In genomic region chr17:3687949-3688614, GRCh38 we compare ENCODE assay signal across 17 cellular contexts. TPM values are rescaled to one million over a fixed set of nuclear protein-coding genes. Genes with fewer than 3 reads are reported as not detected.
DNase-seq lines count a peak whose midpoint lies in the region; ATAC-seq and TF ChIP-seq lines count a peak whose summit lies in the region.
"Had no signal": no experiment of that assay in that cellular context is flagged by ENCODE, and none has a peak within 500 bp of the region (broad histone marks: within the 10 kb centered on the region; RNA-seq: fewer than 3 reads in every experiment).

No MANE protein-coding gene starts in this region.

- H3K4me1 Mint-ChIP-seq in stimulated activated naive B cell treated with anti-CD40 and anti-IgM and Interleukin-4, amounts not matched to agents 10 μg/mL and 1 μg/mL and 100 μg/mL, for 72 hours, result peaks cover 43 to 75% of the 10 kb centered on the region in 2 donors

- peak; percentile 11 for DNase-seq in Right ventricle myocardium inferior (ENCODE audit: missing footprints)
- DNase-seq in left cardiac atrium, result no peak
- DNase-seq in NT2/D1 (ENCODE audit: low read depth, low spot score), result no peak
- no peak for DNase-seq in foreskin keratinocyte
- peak; percentile 58 for DNase-seq in stimulated activated naive B cell treated with anti-CD40 and anti-IgM and Interleukin-4, amounts not matched to agents 10 μg/mL and 1 μg/mL and 100 μg/mL, for 72 hours
- DNase-seq in DMS114 treated with DMSO at 0.1 percent for 48 hours (lab: John Stamatoyannopoulos, UW; ENCODE audit: unreplicated experiment), result no peak
- no peak for DNase-seq in GM10248 (ENCODE audit: extremely low spot score)
- DNase-seq in NCI-H1694 treated with DMSO at 0.1 percent for 48 hours (lab: John Stamatoyannopoulos, UW), result no peak
- DNase-seq: amygdala; foreskin melanocyte; GDM1; lower lobe of right lung; naive thymus-derived CD4-positive, alpha-beta T cell; NCI-H187 treated with DMSO at 0.1 percent for 48 hours; NCI-H69; Peyer's patch had no signal

- H3K4me3 Mint-ChIP-seq in stimulated activated naive B cell treated with anti-CD40 and anti-IgM and Interleukin-4, amounts not matched to agents 10 μg/mL and 1 μg/mL and 100 μg/mL, for 72 hours, result peak overlapping the region; percentile 70
- H3K4me3 Mint-ChIP-seq: naive thymus-derived CD4-positive, alpha-beta T cell had no signal

- intact Hi-C loops in Right ventricle myocardium inferior (cut with DNase I) (no loop called here), left cardiac atrium (cut with DNase I) (no loop called here)

- H3K27ac Mint-ChIP-seq in stimulated activated naive B cell treated with anti-CD40 and anti-IgM and Interleukin-4, amounts not matched to agents 10 μg/mL and 1 μg/mL and 100 μg/mL, for 72 hours, result peak overlapping the region; percentile 86
- H3K27ac Mint-ChIP-seq: naive thymus-derived CD4-positive, alpha-beta T cell had no signal

- H3K4me1 ChIP-seq in NT2/D1 (ENCODE audit: insufficient read depth, insufficient read length) (peaks cover 18% of the 10 kb centered on the region), foreskin keratinocyte (no peaks in the 10 kb centered on the region)
- H3K4me1 ChIP-seq: lower lobe of right lung, suprapubic skin had no signal

- no peaks in the 10 kb centered on the region for H3K27me3 Mint-ChIP-seq in stimulated activated naive B cell treated with anti-CD40 and anti-IgM and Interleukin-4, amounts not matched to agents 10 μg/mL and 1 μg/mL and 100 μg/mL, for 72 hours
- H3K27me3 Mint-ChIP-seq: naive thymus-derived CD4-positive, alpha-beta T cell had no signal

- H3K4me3 ChIP-seq in NT2/D1 (ENCODE audit: insufficient read length, low read depth), result no peak overlapping the region
- H3K4me3 ChIP-seq: lower lobe of right lung, Peyer's patch, suprapubic skin had no signal

- H3K27me3 ChIP-seq in NT2/D1 (ENCODE audit: insufficient read depth, insufficient read length) (no peaks in the 10 kb centered on the region), foreskin keratinocyte (peaks cover 12% of the 10 kb centered on the region)
- H3K27me3 ChIP-seq: Peyer's patch had no signal

- no peaks in the 10 kb centered on the region for H3K9me3 Mint-ChIP-seq in stimulated activated naive B cell treated with anti-CD40 and anti-IgM and Interleukin-4, amounts not matched to agents 10 μg/mL and 1 μg/mL and 100 μg/mL, for 72 hours
- H3K9me3 Mint-ChIP-seq: naive thymus-derived CD4-positive, alpha-beta T cell had no signal

- CTCF ChIA-PET in GM10248 (lab: Yijun Ruan, JAX), result no interaction called here

- TF ChIP-seq CTCF in foreskin keratinocyte (conservative IDR thresholded peaks at IDR 0.05), result no peak
- no peak for TF ChIP-seq CTCF in GM10248 (IDR thresholded peaks at IDR 0.05; ENCODE audit: control extremely low read depth, extremely low read depth, low read depth, missing control alignments)

- H3K36me3 Mint-ChIP-seq in stimulated activated naive B cell treated with anti-CD40 and anti-IgM and Interleukin-4, amounts not matched to agents 10 μg/mL and 1 μg/mL and 100 μg/mL, for 72 hours, result peaks cover 37 to 45% of the 10 kb centered on the region in 2 donors

- H3K36me3 ChIP-seq in NT2/D1 (ENCODE audit: insufficient read depth, insufficient read length, low read length), result no peaks in the 10 kb centered on the region
- H3K36me3 ChIP-seq: lower lobe of right lung, suprapubic skin had no signal

- POLR2A ChIA-PET in GM10248 (lab: Yijun Ruan, JAX), result no interaction called here

- H3K9me3 ChIP-seq in NT2/D1 (ENCODE audit: insufficient read depth, low read length), result no peaks in the 10 kb centered on the region
- H3K9me3 ChIP-seq: lower lobe of right lung, Peyer's patch, suprapubic skin had no signal

- ATAC-seq in Right ventricle myocardium inferior, result no peak
- ATAC-seq in left cardiac atrium, result no peak
- ATAC-seq in foreskin keratinocyte, result peak; percentile 28
- ATAC-seq in stimulated activated naive B cell treated with anti-CD40 and anti-IgM and Interleukin-4, amounts not matched to agents 10 μg/mL and 1 μg/mL and 100 μg/mL, for 72 hours (replicated peaks), result peak; percentile 52 to 68
- ATAC-seq: naive thymus-derived CD4-positive, alpha-beta T cell had no signal

- H3K9ac ChIP-seq in NT2/D1 (ENCODE audit: insufficient read length, low read depth), result peak overlapping the region; percentile 21

- no peak overlapping the region for H3K27ac ChIP-seq in foreskin keratinocyte
- H3K27ac ChIP-seq: lower lobe of right lung, suprapubic skin had no signal

RNA-seq across cellular contexts. Expression of gene P2RX5, which starts 7.9 kb away (rescaled TPM):
- total RNA-seq in Right ventricle myocardium inferior, result 19.4 TPM
- 10 to 100 TPM in 1 of 2 donors, 1 to 10 TPM in 1; 7.7 to 13.5 TPM for total RNA-seq in left cardiac atrium
- total RNA-seq in foreskin keratinocyte, result 0.14 and 0.82 TPM in 2 replicates
- 0.49 and 0.88 TPM in 2 replicates for polyA plus RNA-seq in foreskin keratinocyte

RNA-seq across cellular contexts. Expression of gene EMC6, which starts 19.5 kb away (rescaled TPM):
- total RNA-seq in Right ventricle myocardium inferior (65.5 TPM), left cardiac atrium (10 to 100 TPM; 51.8 to 51.9 TPM), foreskin keratinocyte (40.9 and 52.3 TPM in 2 replicates)
- polyA plus RNA-seq in foreskin keratinocyte, result 94.8 and 99.0 TPM in 2 replicates

RNA-seq across cellular contexts. Expression of gene TAX1BP3, which starts 19.7 kb away (rescaled TPM):
- 157 TPM for total RNA-seq in Right ventricle myocardium inferior
- total RNA-seq in left cardiac atrium, result 100 to 1,000 TPM; 116 to 142 TPM
- 203 and 220 TPM in 2 replicates for total RNA-seq in foreskin keratinocyte
- polyA plus RNA-seq in foreskin keratinocyte, result 350 and 356 TPM in 2 replicates

RNA-seq across cellular contexts. Expression of gene HASPIN, which starts 35.6 kb away (rescaled TPM):
- total RNA-seq in Right ventricle myocardium inferior (0.22 TPM), left cardiac atrium (under 1 TPM; 0.16 to 0.47 TPM), foreskin keratinocyte (13.6 and 15.9 TPM in 2 replicates)
- polyA plus RNA-seq in foreskin keratinocyte, result 2.8 and 4.1 TPM in 2 replicates

RNA-seq across cellular contexts. Expression of gene CTNS, which starts 51.5 kb away (rescaled TPM):
- total RNA-seq in Right ventricle myocardium inferior, result 6.6 TPM
- total RNA-seq in left cardiac atrium, result 1 to 10 TPM; 8.3 to 9.6 TPM
- total RNA-seq in foreskin keratinocyte, result 11.8 and 14.3 TPM in 2 replicates
- polyA plus RNA-seq in foreskin keratinocyte, result 11.4 and 12.3 TPM in 2 replicates

Comparison
In these comparisons a context has a peak if more than half of its experiments do, and no peak if none do; other contexts are left out.
1. DNase-seq: peak in Right ventricle myocardium inferior (single experiment) and stimulated activated naive B cell treated with anti-CD40 and anti-IgM and Interleukin-4, amounts not matched to agents 10 μg/mL and 1 μg/mL and 100 μg/mL, for 72 hours (single experiment); none in left cardiac atrium (single experiment), NT2/D1 (single experiment), foreskin keratinocyte (0 of 2), DMS114 treated with DMSO at 0.1 percent for 48 hours (single experiment), GM10248 (single experiment) and NCI-H1694 treated with DMSO at 0.1 percent for 48 hours (single experiment).
2. ATAC-seq: peak in foreskin keratinocyte (single experiment) and stimulated activated naive B cell treated with anti-CD40 and anti-IgM and Interleukin-4, amounts not matched to agents 10 μg/mL and 1 μg/mL and 100 μg/mL, for 72 hours (2 of 2); none in Right ventricle myocardium inferior (single experiment) and left cardiac atrium (0 of 2).